ENCODE assay signal across 8 cellular contexts in genomic region chr1:42962641-42963377, GRCh38. TPM values are rescaled to one million over a fixed set of nuclear protein-coding genes. Genes with fewer than 3 reads are reported as not detected.
DNase-seq lines count a peak whose midpoint lies in the region; ATAC-seq and TF ChIP-seq lines count a peak whose summit lies in the region.

No MANE protein-coding gene starts in this region.

- no peak overlapping the region for H3K4me3 ChIP-seq in CD8-positive, alpha-beta T cell (ENCODE audit: low read depth, low read length)
- H3K4me3 ChIP-seq in ascending aorta (peak overlapping the region; percentile 23 to 40), lower lobe of right lung (no peak overlapping the region)

- H3K4me1 Mint-ChIP-seq in CD8-positive, alpha-beta T cell (ENCODE audit: low read depth), result peaks cover 19% of the 10 kb centered on the region
- H3K4me1 Mint-ChIP-seq in activated T-cell treated with anti-CD3 and anti-CD28 coated beads, Interleukin-2, amount 50 U/mL, for 72 hours (ENCODE audit: low read depth), result peaks cover 41% of the 10 kb centered on the region

- no peaks in the 10 kb centered on the region for H3K9me3 ChIP-seq in CD8-positive, alpha-beta T cell (ENCODE audit: low read length)
- H3K9me3 ChIP-seq in ascending aorta, result no peaks in the 10 kb centered on the region
- H3K9me3 ChIP-seq in lower lobe of right lung, result no peaks in the 10 kb centered on the region

- H3K36me3 ChIP-seq in CD8-positive, alpha-beta T cell (ENCODE audit: insufficient read depth, low read length), result no peaks in the 10 kb centered on the region
- H3K36me3 ChIP-seq in ascending aorta, result no peaks in the 10 kb centered on the region
- no peaks in the 10 kb centered on the region for H3K36me3 ChIP-seq in lower lobe of right lung

- intact Hi-C loops in CD8-positive, alpha-beta T cell (cut with DNase I, micrococcal nuclease), result no loop called here
- intact Hi-C loops in ascending aorta (cut with DNase I) (loop anchor here (1.0 to 5.0 kb wide), 3 partner anchors 22 to 281 kb away; partner anchors contain the start of genes YBX1 and ZNF691), lower lobe of right lung (cut with DNase I) (no loop called here)

- POLR2A ChIA-PET in CD8-positive, alpha-beta T cell (lab: Charles Lee), result interaction anchor here (0.5 to 0.6 kb wide), 2 partner anchors 9 to 27 kb away, joined by 3 to 4 read pairs; no protein-coding TSS in a partner anchor

- DNase-seq in CD8-positive, alpha-beta T cell, result no peak
- DNase-seq in NCI-H146 (lab: John Stamatoyannopoulos, UW), result peak; percentile 76
- peak; percentile 83 to 90 for DNase-seq in ascending aorta (ENCODE audit: low spot score in 2 of 2)
- DNase-seq in lower lobe of right lung, result no peak
- DNase-seq in activated T-cell treated with anti-CD3 and anti-CD28 coated beads, Interleukin-2, amount 50 U/mL, for 72 hours, result no peak
- DNase-seq in stimulated activated CD4-positive, alpha-beta T cell treated with anti-CD3 and anti-CD28 coated beads, Interleukin-15, amount 100 ng/mL, for 24 hours, result no peak
- DNase-seq in stimulated activated CD4-positive, alpha-beta T cell treated with anti-CD3 and anti-CD28 coated beads, Interleukin-4, amount 100 ng/mL, for 1 hour, result no peak

- peak overlapping the region; percentile 5 for H3K27ac Mint-ChIP-seq in CD8-positive, alpha-beta T cell
- H3K27ac Mint-ChIP-seq in activated T-cell treated with anti-CD3 and anti-CD28 coated beads, Interleukin-2, amount 50 U/mL, for 72 hours, result no peak overlapping the region

- H3K9me3 Mint-ChIP-seq in CD8-positive, alpha-beta T cell, result no peaks in the 10 kb centered on the region
- no peaks in the 10 kb centered on the region for H3K9me3 Mint-ChIP-seq in activated T-cell treated with anti-CD3 and anti-CD28 coated beads, Interleukin-2, amount 50 U/mL, for 72 hours

- peaks cover 9% of the 10 kb centered on the region for H3K4me1 ChIP-seq in CD8-positive, alpha-beta T cell (ENCODE audit: insufficient read depth, low read length)
- H3K4me1 ChIP-seq in ascending aorta, result peaks cover 16 to 24% of the 10 kb centered on the region in 2 donors
- H3K4me1 ChIP-seq in lower lobe of right lung, result peaks cover 18% of the 10 kb centered on the region

- no peak for ATAC-seq in CD8-positive, alpha-beta T cell
- no peak for ATAC-seq in lower lobe of right lung
- ATAC-seq in activated T-cell treated with anti-CD3 and anti-CD28 coated beads, Interleukin-2, amount 50 U/mL, for 72 hours (replicated peaks in 1 of 2), result no peak
- ATAC-seq in HG03108 (IDR thresholded peaks at IDR 0.05; ENCODE audit: unreplicated experiment), result no peak

- H3K36me3 Mint-ChIP-seq in CD8-positive, alpha-beta T cell, result peaks cover 2% of the 10 kb centered on the region
- H3K36me3 Mint-ChIP-seq in activated T-cell treated with anti-CD3 and anti-CD28 coated beads, Interleukin-2, amount 50 U/mL, for 72 hours (ENCODE audit: insufficient read depth in 2 of 2), result peaks cover 2% of the 10 kb centered on the region in 2 donors

- H3K27me3 Mint-ChIP-seq in CD8-positive, alpha-beta T cell (ENCODE audit: low read depth), result no peaks in the 10 kb centered on the region
- H3K27me3 Mint-ChIP-seq in activated T-cell treated with anti-CD3 and anti-CD28 coated beads, Interleukin-2, amount 50 U/mL, for 72 hours (ENCODE audit: low read depth), result no peaks in the 10 kb centered on the region

- no peaks in the 10 kb centered on the region for H3K27me3 ChIP-seq in CD8-positive, alpha-beta T cell (ENCODE audit: insufficient read depth, low read length)
- H3K27me3 ChIP-seq in ascending aorta (no peaks in the 10 kb centered on the region), lower lobe of right lung (ENCODE audit: low read depth) (peaks cover 34% of the 10 kb centered on the region)

- CTCF ChIA-PET in CD8-positive, alpha-beta T cell (lab: Charles Lee), result interaction anchor here (1.3 to 2.9 kb wide), 2 partner anchors 40 to 110 kb away, joined by 4 to 15 read pairs; no protein-coding TSS in a partner anchor

- H3K4me3 Mint-ChIP-seq in CD8-positive, alpha-beta T cell, result no peak overlapping the region
- peak overlapping the region in 1 of 2 donors; percentile 11 for H3K4me3 Mint-ChIP-seq in activated T-cell treated with anti-CD3 and anti-CD28 coated beads, Interleukin-2, amount 50 U/mL, for 72 hours

- no peak for TF ChIP-seq CTCF in CD8-positive, alpha-beta T cell (IDR thresholded peaks at IDR 0.05)
- TF ChIP-seq CTCF in ascending aorta (IDR thresholded peaks at IDR 0.05), result no peak
- TF ChIP-seq CTCF in lower lobe of right lung (IDR thresholded peaks at IDR 0.05), result no peak

- no peak overlapping the region for H3K27ac ChIP-seq in CD8-positive, alpha-beta T cell (ENCODE audit: low read depth, low read length)
- H3K27ac ChIP-seq in ascending aorta, result peak overlapping the region; percentile 86 to 97
- peak overlapping the region; percentile 41 for H3K27ac ChIP-seq in lower lobe of right lung

RNA-seq across cellular contexts. Expression of gene SLC2A1, which starts 4.1 kb away (rescaled TPM):
- total RNA-seq in CD8-positive, alpha-beta T cell, result 10 to 100 TPM; 85.0 to 97.2 TPM
- total RNA-seq in ascending aorta (15.5 TPM), lower lobe of right lung (10.6 TPM)
- 10 to 100 TPM; 41.7 to 51.9 TPM for total RNA-seq in activated T-cell treated with anti-CD3 and anti-CD28 coated beads, Interleukin-2, amount 50 U/mL, for 72 hours

Comparison
In these comparisons a context has a peak if more than half of its experiments do, and no peak if none do; other contexts are left out.
1. DNase-seq: peak in NCI-H146 (single experiment) and ascending aorta (2 of 2); none in CD8-positive, alpha-beta T cell (0 of 7), lower lobe of right lung (single experiment), activated T-cell treated with anti-CD3 and anti-CD28 coated beads, Interleukin-2, amount 50 U/mL, for 72 hours (0 of 2), stimulated activated CD4-positive, alpha-beta T cell treated with anti-CD3 and anti-CD28 coated beads, Interleukin-15, amount 100 ng/mL, for 24 hours (single experiment) and stimulated activated CD4-positive, alpha-beta T cell treated with anti-CD3 and anti-CD28 coated beads, Interleukin-4, amount 100 ng/mL, for 1 hour (single experiment).
2. H3K4me3 ChIP-seq: peak in ascending aorta (2 of 2); none in CD8-positive, alpha-beta T cell (single experiment) and lower lobe of right lung (single experiment).